Comparison of ENCODE assay signal across 19 cellular contexts in genomic region chr6:153537422-153537821, GRCh38.
"Had no signal": no experiment of that assay in that cellular context is flagged by ENCODE, and none has a peak within 500 bp of the region (broad histone marks: within the 10 kb centered on the region; RNA-seq: fewer than 3 reads in every experiment).

No MANE protein-coding gene starts in this region.

- H3K4me1 Mint-ChIP-seq: activated B cell treated with CpG ODN at 0.5 μM for 24 hours; activated CD4-positive, alpha-beta memory T cell treated with anti-CD3 and anti-CD28 coated beads, Interleukin-2, amount 10 ng/mL, durations not matched to agents 7 days and 5 days; activated CD8-positive, alpha-beta memory T cell treated with anti-CD3 and anti-CD28 coated beads, Interleukin-2, amount 10 ng/mL, durations not matched to agents 7 days and 5 days; activated naive CD8-positive, alpha-beta T cell treated with anti-CD3 and anti-CD28 coated beads for 36 hours; naive thymus-derived CD8-positive, alpha-beta T cell; stimulated activated effector memory CD8-positive, alpha-beta T cell treated with anti-CD3 and anti-CD28 coated beads, Interleukin-12 subunit alpha, Interleukin-12 subunit beta, amount 100 ng/mL, for 72 hours had no signal

- H3K4me3 Mint-ChIP-seq: activated B cell treated with CpG ODN at 0.5 μM for 24 hours; activated CD4-positive, alpha-beta memory T cell treated with anti-CD3 and anti-CD28 coated beads, Interleukin-2, amount 10 ng/mL, durations not matched to agents 7 days and 5 days; activated CD8-positive, alpha-beta memory T cell treated with anti-CD3 and anti-CD28 coated beads, Interleukin-2, amount 10 ng/mL, durations not matched to agents 7 days and 5 days; activated naive CD8-positive, alpha-beta T cell treated with anti-CD3 and anti-CD28 coated beads for 36 hours; effector memory CD8-positive, alpha-beta T cell; naive thymus-derived CD8-positive, alpha-beta T cell; stimulated activated effector memory CD8-positive, alpha-beta T cell treated with anti-CD3 and anti-CD28 coated beads, Interleukin-12 subunit alpha, Interleukin-12 subunit beta, amount 100 ng/mL, for 72 hours; T-helper 2 cell treated with Interferon-gamma antibody and Interleukin-4, amounts not matched to agents 5 μg/mL and 100 μg/mL, for 36 hours had no signal

- H3K9me3 Mint-ChIP-seq: activated B cell treated with CpG ODN at 0.5 μM for 24 hours; activated naive CD8-positive, alpha-beta T cell treated with anti-CD3 and anti-CD28 coated beads for 36 hours; effector memory CD8-positive, alpha-beta T cell; T-helper 2 cell treated with Interferon-gamma antibody and Interleukin-4, amounts not matched to agents 5 μg/mL and 100 μg/mL, for 36 hours had no signal

- DNase-seq: activated B cell treated with CpG ODN at 0.5 μM for 24 hours; activated CD4-positive, alpha-beta memory T cell treated with anti-CD3 and anti-CD28 coated beads, Interleukin-2, amount 10 ng/mL, durations not matched to agents 7 days and 5 days; activated CD4-positive, alpha-beta T cell treated with anti-CD3 and anti-CD28 coated beads for 48 hours; activated CD8-positive, alpha-beta memory T cell treated with anti-CD3 and anti-CD28 coated beads, Interleukin-2, amount 10 ng/mL, durations not matched to agents 7 days and 5 days; activated naive CD4-positive, alpha-beta T cell; activated naive CD8-positive, alpha-beta T cell treated with anti-CD3 and anti-CD28 coated beads for 36 hours; amygdala; effector memory CD8-positive, alpha-beta T cell; gastrocnemius medialis; heart left ventricle; mesendoderm; naive thymus-derived CD8-positive, alpha-beta T cell; sigmoid colon; stimulated activated CD4-positive, alpha-beta T cell treated with anti-CD3 and anti-CD28 coated beads, Interleukin-4, amount 100 ng/mL, for 24 hours; stomach; testis; upper lobe of left lung had no signal

- H3K36me3 Mint-ChIP-seq: activated CD8-positive, alpha-beta memory T cell treated with anti-CD3 and anti-CD28 coated beads, Interleukin-2, amount 10 ng/mL, durations not matched to agents 7 days and 5 days; activated naive CD8-positive, alpha-beta T cell treated with anti-CD3 and anti-CD28 coated beads for 36 hours; naive thymus-derived CD8-positive, alpha-beta T cell; stimulated activated effector memory CD8-positive, alpha-beta T cell treated with anti-CD3 and anti-CD28 coated beads, Interleukin-12 subunit alpha, Interleukin-12 subunit beta, amount 100 ng/mL, for 72 hours had no signal

- H3K27ac Mint-ChIP-seq: activated B cell treated with CpG ODN at 0.5 μM for 24 hours; activated CD4-positive, alpha-beta memory T cell treated with anti-CD3 and anti-CD28 coated beads, Interleukin-2, amount 10 ng/mL, durations not matched to agents 7 days and 5 days; activated CD8-positive, alpha-beta memory T cell treated with anti-CD3 and anti-CD28 coated beads, Interleukin-2, amount 10 ng/mL, durations not matched to agents 7 days and 5 days; activated naive CD8-positive, alpha-beta T cell treated with anti-CD3 and anti-CD28 coated beads for 36 hours; effector memory CD8-positive, alpha-beta T cell; naive thymus-derived CD8-positive, alpha-beta T cell; stimulated activated effector memory CD8-positive, alpha-beta T cell treated with anti-CD3 and anti-CD28 coated beads, Interleukin-12 subunit alpha, Interleukin-12 subunit beta, amount 100 ng/mL, for 72 hours; T-helper 2 cell treated with Interferon-gamma antibody and Interleukin-4, amounts not matched to agents 5 μg/mL and 100 μg/mL, for 36 hours had no signal

- H3K27me3 ChIP-seq: gastrocnemius medialis, heart left ventricle, sigmoid colon, stomach, testis, upper lobe of left lung had no signal

- H3K36me3 ChIP-seq: gastrocnemius medialis, heart left ventricle, sigmoid colon, stomach, upper lobe of left lung had no signal

- H3K4me3 ChIP-seq: gastrocnemius medialis, heart left ventricle, sigmoid colon, stomach, testis, upper lobe of left lung had no signal

- H3K27me3 Mint-ChIP-seq: activated B cell treated with CpG ODN at 0.5 μM for 24 hours; activated CD4-positive, alpha-beta memory T cell treated with anti-CD3 and anti-CD28 coated beads, Interleukin-2, amount 10 ng/mL, durations not matched to agents 7 days and 5 days; activated CD8-positive, alpha-beta memory T cell treated with anti-CD3 and anti-CD28 coated beads, Interleukin-2, amount 10 ng/mL, durations not matched to agents 7 days and 5 days; activated naive CD8-positive, alpha-beta T cell treated with anti-CD3 and anti-CD28 coated beads for 36 hours; effector memory CD8-positive, alpha-beta T cell; naive thymus-derived CD8-positive, alpha-beta T cell had no signal

- ATAC-seq: activated CD8-positive, alpha-beta memory T cell treated with anti-CD3 and anti-CD28 coated beads, Interleukin-2, amount 10 ng/mL, durations not matched to agents 7 days and 5 days; effector memory CD8-positive, alpha-beta T cell; gastrocnemius medialis; heart left ventricle; naive thymus-derived CD8-positive, alpha-beta T cell; stimulated activated effector memory CD8-positive, alpha-beta T cell treated with anti-CD3 and anti-CD28 coated beads, Interleukin-12 subunit alpha, Interleukin-12 subunit beta, amount 100 ng/mL, for 72 hours had no signal
